20 cellular contexts compared by ENCODE assay signal in genomic region chr15:76198456-76199105, GRCh38.
DNase-seq lines count a peak whose midpoint lies in the region; ATAC-seq and TF ChIP-seq lines count a peak whose summit lies in the region.
"Had no signal": no experiment of that assay in that cellular context is flagged by ENCODE, and none has a peak within 500 bp of the region (broad histone marks: within the 10 kb centered on the region; RNA-seq: fewer than 3 reads in every experiment).

No MANE protein-coding gene starts in this region.

- peaks cover 0 to 10% (median 0%) of the 10 kb centered on the region in 3 donors for H3K36me3 ChIP-seq in esophagus squamous epithelium
- H3K36me3 ChIP-seq in sigmoid colon, result no peaks in the 10 kb centered on the region
- H3K36me3 ChIP-seq: cardiac muscle cell had no signal

- in situ Hi-C loops in G401 (cut with HindIII; ENCODE audit: low sequenced_read_pairs), result no loop called here

- no peak for TF ChIP-seq CTCF in esophagus squamous epithelium (IDR thresholded peaks at IDR 0.05)
- no peak for TF ChIP-seq CTCF in sigmoid colon (IDR thresholded peaks at IDR 0.05)

- H3K9me3 ChIP-seq in esophagus squamous epithelium (no peaks in the 10 kb centered on the region), sigmoid colon (no peaks in the 10 kb centered on the region)
- H3K9me3 ChIP-seq: gastroesophageal sphincter, testis had no signal

- ATAC-seq in GM19328 (IDR thresholded peaks at IDR 0.05; ENCODE audit: unreplicated experiment), result no peak

- H3K4me1 ChIP-seq in esophagus squamous epithelium, result peaks cover 33 to 73% (median 43%) of the 10 kb centered on the region in 3 donors
- peaks cover 0 to 42% (median 39%) of the 10 kb centered on the region in 4 donors for H3K4me1 ChIP-seq in sigmoid colon

- no peak for TF ChIP-seq EP300 in sigmoid colon (IDR thresholded peaks at IDR 0.05)

- H3K27me3 ChIP-seq in esophagus squamous epithelium, result peaks cover 0 to under 1% (median 0%) of the 10 kb centered on the region in 4 donors
- H3K27me3 ChIP-seq in sigmoid colon, result no peaks in the 10 kb centered on the region
- H3K27me3 ChIP-seq: cardiac muscle cell, gastroesophageal sphincter, testis had no signal

- 96 to 100% methylated on average over 1 to 4 of the region's 6 CpGs for WGBS in esophagus squamous epithelium, 2 donors
- 95 to 96% methylated on average over 6 of the region's 6 CpGs for WGBS in sigmoid colon, 2 donors

- TF ChIP-seq POLR2A in esophagus squamous epithelium (IDR thresholded peaks at IDR 0.05), result no peak
- TF ChIP-seq POLR2A in sigmoid colon (IDR thresholded peaks at IDR 0.05), result no peak

- peak overlapping the region in 3 of 4 donors; percentile 0 to 87 (median 33) for H3K27ac ChIP-seq in esophagus squamous epithelium
- H3K27ac ChIP-seq in sigmoid colon, result peak overlapping the region in 1 of 4 donors; percentile 38
- H3K27ac ChIP-seq: cardiac muscle cell, testis had no signal

- intact Hi-C loops in esophagus squamous epithelium (cut with DNase I) (loop anchor here (10.0 kb wide), 1 partner anchor 126 kb away; no protein-coding TSS in a partner anchor), sigmoid colon (cut with DNase I) (no loop called here)

- H3K4me3 ChIP-seq in esophagus squamous epithelium, result no peak overlapping the region
- H3K4me3 ChIP-seq in sigmoid colon, result no peak overlapping the region
- H3K4me3 ChIP-seq: cardiac muscle cell, gastroesophageal sphincter, testis had no signal

- DNase-seq in G401 (ENCODE audit: low spot score) (peak; percentile 0), M059J (ENCODE audit: low read depth) (peak; percentile 15), esophagus squamous epithelium (lab: John Stamatoyannopoulos, UW) (no peak), sigmoid colon (peak; percentile 53), COLO829 (ENCODE audit: low spot score) (no peak), Kasumi-1 (lab: John Stamatoyannopoulos, UW) (no peak)
- no peak for DNase-seq in NK-92 treated with Interleukin-12 subunit alpha and Interleukin-12 subunit beta, amount 100 ng/mL, for 24 hours (lab: John Stamatoyannopoulos, UW)
- DNase-seq: activated CD4-positive, CD25-positive, alpha-beta regulatory T cell treated with anti-CD3 and anti-CD28 coated beads, Interleukin-2, amount 50 U/mL, for 72 hours; GDM1; Karpas-422; NCI-H1417 treated with DMSO at 0.1 percent for 48 hours; NCI-H345; nephron progenitor cell; retina; SIG-M5; stimulated activated CD4-positive, alpha-beta T cell treated with anti-CD3 and anti-CD28 coated beads, Interleukin-4, amount 100 ng/mL, for 1 hour; testis had no signal

Comparison
In these comparisons a context has a peak if more than half of its experiments do, and no peak if none do; other contexts are left out.
1. DNase-seq: peak in G401 (single experiment), M059J (single experiment) and sigmoid colon (single experiment); none in esophagus squamous epithelium (single experiment), COLO829 (single experiment), NK-92 treated with Interleukin-12 subunit alpha and Interleukin-12 subunit beta, amount 100 ng/mL, for 24 hours (single experiment) and Kasumi-1 (0 of 2).